Comparison of ENCODE assay signal across 15 cellular contexts in the genomic region with DNA sequence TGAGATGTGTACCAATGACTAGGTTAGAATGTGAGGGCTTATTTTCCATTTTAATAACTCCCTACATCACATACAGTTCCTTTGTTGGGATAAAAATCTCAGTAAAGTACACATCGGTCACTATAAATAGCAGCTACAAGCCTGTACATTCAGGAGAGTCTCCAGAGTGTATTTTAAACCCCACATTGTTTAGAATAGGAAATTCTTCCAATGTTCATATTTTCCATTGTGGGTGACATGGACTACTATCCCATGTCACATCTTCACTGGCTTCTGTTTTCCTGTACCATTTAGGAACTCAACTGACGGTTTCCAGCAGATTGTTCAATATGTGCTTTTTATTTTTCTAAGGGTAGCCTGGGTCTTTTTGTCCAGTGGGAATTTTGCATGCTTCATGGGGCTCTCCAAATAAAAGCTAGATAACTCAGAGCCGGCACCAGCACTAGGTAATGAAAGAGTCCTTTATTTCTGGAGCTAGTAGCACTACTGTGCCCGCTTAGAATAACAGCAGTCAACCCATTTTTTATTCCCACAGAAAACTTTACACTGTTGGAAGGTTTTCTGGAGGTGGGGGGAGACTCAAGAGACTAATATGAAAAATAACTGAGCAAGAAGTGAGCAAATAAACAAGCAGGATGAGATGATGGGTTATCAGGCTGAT.
"Had no signal": no experiment of that assay in that cellular context is flagged by ENCODE, and none has a peak within 500 bp of the region (broad histone marks: within the 10 kb centered on the region; RNA-seq: fewer than 3 reads in every experiment).

No MANE protein-coding gene starts in this region.

- H3K27me3 Mint-ChIP-seq: activated naive CD8-positive, alpha-beta T cell treated with anti-CD3 and anti-CD28 coated beads, Interleukin-2, amount 10 ng/mL, durations not matched to agents 7 days and 5 days had no signal

- H3K36me3 ChIP-seq: tibial nerve had no signal

- ATAC-seq: activated CD8-positive, alpha-beta memory T cell treated with anti-CD3 and anti-CD28 coated beads, Interleukin-2, amount 10 ng/mL, durations not matched to agents 7 days and 5 days; activated T-cell treated with anti-CD3 and anti-CD28 coated beads, Interleukin-2, amount 50 U/mL, for 4 hours; effector memory CD8-positive, alpha-beta T cell had no signal

- H3K27me3 ChIP-seq: tibial nerve had no signal

- H3K9me3 ChIP-seq: tibial nerve had no signal

- H3K27ac Mint-ChIP-seq: activated CD8-positive, alpha-beta memory T cell treated with anti-CD3 and anti-CD28 coated beads, Interleukin-2, amount 10 ng/mL, durations not matched to agents 7 days and 5 days; activated naive CD8-positive, alpha-beta T cell treated with anti-CD3 and anti-CD28 coated beads, Interleukin-2, amount 10 ng/mL, durations not matched to agents 7 days and 5 days; effector memory CD8-positive, alpha-beta T cell had no signal

- H3K4me1 Mint-ChIP-seq: activated CD8-positive, alpha-beta memory T cell treated with anti-CD3 and anti-CD28 coated beads, Interleukin-2, amount 10 ng/mL, durations not matched to agents 7 days and 5 days; activated naive CD8-positive, alpha-beta T cell treated with anti-CD3 and anti-CD28 coated beads, Interleukin-2, amount 10 ng/mL, durations not matched to agents 7 days and 5 days had no signal

- H3K9me3 Mint-ChIP-seq: activated naive CD8-positive, alpha-beta T cell treated with anti-CD3 and anti-CD28 coated beads, Interleukin-2, amount 10 ng/mL, durations not matched to agents 7 days and 5 days; activated T-cell treated with anti-CD3 and anti-CD28 coated beads, Interleukin-2, amount 50 U/mL, for 4 hours; effector memory CD8-positive, alpha-beta T cell; nephron had no signal

- DNase-seq: activated CD4-positive, alpha-beta T cell treated with anti-CD3 and anti-CD28 coated beads for 1 hour; activated CD4-positive, alpha-beta T cell treated with anti-CD3 and anti-CD28 coated beads, Interleukin-2, amount 50 U/mL, for 48 hours; activated CD8-positive, alpha-beta memory T cell treated with anti-CD3 and anti-CD28 coated beads, Interleukin-2, amount 10 ng/mL, durations not matched to agents 7 days and 5 days; activated gamma-delta T cell; activated naive CD8-positive, alpha-beta T cell treated with anti-CD3 and anti-CD28 coated beads, Interleukin-2, amount 10 ng/mL, durations not matched to agents 7 days and 5 days; activated T-cell treated with anti-CD3 and anti-CD28 coated beads, Interleukin-2, amount 50 U/mL, for 4 hours; anterior cingulate cortex; caudate nucleus; cortex of kidney; effector memory CD8-positive, alpha-beta T cell; retina; T-helper 9 cell had no signal

- H3K27ac ChIP-seq: epithelial cell of prostate had no signal

- H3K4me3 ChIP-seq: tibial nerve had no signal

- H3K4me3 Mint-ChIP-seq: activated CD8-positive, alpha-beta memory T cell treated with anti-CD3 and anti-CD28 coated beads, Interleukin-2, amount 10 ng/mL, durations not matched to agents 7 days and 5 days; activated naive CD8-positive, alpha-beta T cell treated with anti-CD3 and anti-CD28 coated beads, Interleukin-2, amount 10 ng/mL, durations not matched to agents 7 days and 5 days; activated T-cell treated with anti-CD3 and anti-CD28 coated beads, Interleukin-2, amount 50 U/mL, for 4 hours; effector memory CD8-positive, alpha-beta T cell; nephron had no signal

- H3K36me3 Mint-ChIP-seq: activated CD8-positive, alpha-beta memory T cell treated with anti-CD3 and anti-CD28 coated beads, Interleukin-2, amount 10 ng/mL, durations not matched to agents 7 days and 5 days; activated naive CD8-positive, alpha-beta T cell treated with anti-CD3 and anti-CD28 coated beads, Interleukin-2, amount 10 ng/mL, durations not matched to agents 7 days and 5 days had no signal
